ENCODE assay signal across 8 cellular contexts in the genomic region with DNA sequence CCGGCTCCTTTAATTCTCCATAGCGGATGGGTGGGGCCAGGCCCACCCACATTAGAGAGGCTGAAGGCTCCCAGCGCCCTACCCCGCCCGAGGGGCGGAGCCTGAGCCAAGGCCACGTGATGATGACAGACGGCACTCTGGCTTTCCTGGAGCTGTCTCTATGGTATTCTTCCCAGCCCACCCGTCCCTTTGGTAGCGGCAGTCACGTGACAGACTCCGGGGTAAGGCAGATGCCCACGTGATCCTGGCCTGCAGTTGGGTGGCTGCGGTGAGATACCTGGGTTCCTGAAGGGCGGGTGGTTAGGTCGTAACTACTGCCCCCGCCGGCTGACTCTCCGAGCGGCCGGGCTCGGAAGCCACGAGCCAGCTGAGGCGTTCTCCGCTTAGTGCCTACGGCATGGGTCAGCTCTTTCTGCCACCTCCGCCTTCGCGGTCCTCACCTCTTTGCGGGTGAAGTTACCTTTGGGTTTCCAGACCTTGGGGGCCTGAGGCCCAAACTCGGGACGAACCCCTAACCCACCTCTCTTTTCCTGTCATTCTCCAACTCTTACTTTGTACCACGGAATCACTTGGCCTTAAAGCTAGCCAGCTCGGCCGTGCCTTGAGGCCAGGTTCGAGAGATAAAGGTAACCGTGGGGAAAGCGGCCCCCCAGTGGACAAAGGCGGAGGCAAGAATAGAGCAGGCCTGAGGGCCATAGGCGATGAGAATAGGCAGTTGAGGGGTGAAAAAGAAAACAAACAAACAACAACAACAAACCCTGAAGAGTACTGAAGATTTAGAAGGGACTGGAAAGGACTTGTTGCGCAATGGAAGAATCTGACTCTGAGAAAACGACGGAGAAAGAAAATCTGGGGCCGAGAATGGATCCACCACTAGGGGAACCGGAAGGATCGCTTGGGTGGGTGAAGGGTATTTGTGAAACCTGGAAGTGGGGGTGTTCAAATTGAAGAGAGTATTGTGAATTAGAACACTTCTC.
DNase-seq lines count a peak whose midpoint lies in the region; ATAC-seq lines count a peak whose summit lies in the region.

Gene RRAGB (plus strand): TSS at position 229 of the 977 bp plus-strand sequence. CDS start 579 bp downstream, at position 808.

- no peaks in the 10 kb centered on the region for H3K9me3 Mint-ChIP-seq in effector memory CD8-positive, alpha-beta T cell
- H3K9me3 Mint-ChIP-seq in memory B cell, result no peaks in the 10 kb centered on the region

- peak within 1 kb of the TSS; percentile 82 to 88 for H3K4me3 Mint-ChIP-seq in effector memory CD8-positive, alpha-beta T cell
- H3K4me3 Mint-ChIP-seq in memory B cell, result peak within 1 kb of the TSS; percentile 91

- peaks cover 20 to 26% of the 10 kb centered on the region in 2 donors for H3K4me1 Mint-ChIP-seq in effector memory CD8-positive, alpha-beta T cell (ENCODE audit: low read depth in 2 of 2)
- H3K4me1 Mint-ChIP-seq in memory B cell, result peaks cover 16% of the 10 kb centered on the region

- ATAC-seq in GM19468 (IDR thresholded peaks at IDR 0.05; ENCODE audit: extremely low read depth, unreplicated experiment), result peak; percentile 92
- peak; percentile 95 for ATAC-seq in effector memory CD8-positive, alpha-beta T cell (replicated peaks)
- ATAC-seq in memory B cell (ENCODE audit: low read depth), result peak; percentile 90

- H3K36me3 Mint-ChIP-seq in effector memory CD8-positive, alpha-beta T cell (ENCODE audit: insufficient read depth), result peaks cover 10% of the 10 kb centered on the region
- peaks cover 9% of the 10 kb centered on the region for H3K36me3 Mint-ChIP-seq in memory B cell

- peak within 1 kb of the TSS; percentile 71 to 94 for H3K27ac Mint-ChIP-seq in effector memory CD8-positive, alpha-beta T cell
- H3K27ac Mint-ChIP-seq in memory B cell, result peak within 1 kb of the TSS; percentile 90

- peak; percentile 97 for DNase-seq in COLO829 (ENCODE audit: low spot score)
- DNase-seq in HS-5 (ENCODE audit: low read depth), result peak; percentile 65
- peak; percentile 87 for DNase-seq in NK-92 treated with Interleukin-12 subunit alpha and Interleukin-12 subunit beta, amount 100 ng/mL, for 24 hours (lab: John Stamatoyannopoulos, UW)
- peak; percentile 30 to 79 (median 54) for DNase-seq in activated CD8-positive, alpha-beta memory T cell treated with anti-CD3 and anti-CD28 coated beads for 48 hours (ENCODE audit: low read depth in 2 of 3, low spot score in 2 of 3)
- DNase-seq in effector memory CD8-positive, alpha-beta T cell, result peak; percentile 83 to 85 (median 84)
- DNase-seq in memory B cell (ENCODE audit: low spot score in 2 of 2), result peak; percentile 73 to 78
- peak; percentile 74 for DNase-seq in stimulated activated CD8-positive, alpha-beta memory T cell treated with anti-CD3 and anti-CD28 coated beads, Interleukin-12 subunit alpha, Interleukin-12 subunit beta, amount 100 ng/mL, for 24 hours (ENCODE audit: extremely low read depth)

- H3K27me3 Mint-ChIP-seq in effector memory CD8-positive, alpha-beta T cell, result no peaks in the 10 kb centered on the region
- H3K27me3 Mint-ChIP-seq in memory B cell, result no peaks in the 10 kb centered on the region

Comparison
In these comparisons a context has a peak if more than half of its experiments do, and no peak if none do; other contexts are left out.
1. Peak in every context shown above with its lines: DNase-seq and ATAC-seq.